In genomic region chr15:62896969-62897486, GRCh38 we compare ENCODE assay signal across 8 cellular contexts.
A peak's percentile ranks its signal among the peaks of the same experiment; 100 is the strongest.
DNase-seq lines count a peak whose midpoint lies in the region; ATAC-seq and TF ChIP-seq lines count a peak whose summit lies in the region.

No MANE protein-coding gene starts in this region.

- peaks cover 68% of the 10 kb centered on the region for H3K4me1 ChIP-seq in cardiac muscle cell (ENCODE audit: low read depth)
- H3K4me1 ChIP-seq in rectal smooth muscle tissue (ENCODE audit: control insufficient read depth, insufficient read depth, low read length): peaks cover 49% of the 10 kb centered on the region
- no peaks in the 10 kb centered on the region for H3K4me1 ChIP-seq in effector memory CD4-positive, alpha-beta T cell (ENCODE audit: control insufficient read depth, insufficient read depth, low read length, poor library complexity, severe bottlenecking)

- ATAC-seq in WTC11 (no peak), GM18909 (IDR thresholded peaks at IDR 0.05; ENCODE audit: poor library complexity, unreplicated experiment) (no peak), T-cell (replicated peaks in 1 of 4) (no peak)

- H3K4me1 Mint-ChIP-seq in WTC11: peaks cover 47% of the 10 kb centered on the region
- no peaks in the 10 kb centered on the region for H3K4me1 Mint-ChIP-seq in activated CD4-positive, alpha-beta T cell treated with anti-CD3 and anti-CD28 coated beads, Interleukin-2, amount 10 ng/mL, durations not matched to agents 24 days and 14 days
- H3K4me1 Mint-ChIP-seq in T-cell: no peaks in the 10 kb centered on the region

- H3K27ac Mint-ChIP-seq in WTC11 (no peak overlapping the region), T-cell (no peak overlapping the region)
- H3K27ac Mint-ChIP-seq in activated CD4-positive, alpha-beta T cell treated with anti-CD3 and anti-CD28 coated beads, Interleukin-2, amount 10 ng/mL, durations not matched to agents 24 days and 14 days: no peak overlapping the region

- peak; percentile 95 for DNase-seq in GM03348 (ENCODE audit: low spot score)
- DNase-seq in WTC11 (ENCODE audit: low spot score): no peak
- DNase-seq in cardiac muscle cell (ENCODE audit: low read depth in 1 of 2, low spot score in 1 of 2): peak; percentile 50 to 98
- no peak for DNase-seq in effector memory CD4-positive, alpha-beta T cell
- DNase-seq in activated CD4-positive, alpha-beta T cell treated with anti-CD3 and anti-CD28 coated beads, Interleukin-2, amount 10 ng/mL, durations not matched to agents 24 days and 14 days: no peak
- no peak for DNase-seq in T-cell

- H3K9me3 ChIP-seq in cardiac muscle cell (ENCODE audit: low read depth): no peaks in the 10 kb centered on the region
- no peaks in the 10 kb centered on the region for H3K9me3 ChIP-seq in effector memory CD4-positive, alpha-beta T cell (ENCODE audit: control insufficient read depth, low read length)

- no peaks in the 10 kb centered on the region for H3K36me3 ChIP-seq in cardiac muscle cell
- no peaks in the 10 kb centered on the region for H3K36me3 ChIP-seq in rectal smooth muscle tissue (ENCODE audit: control insufficient read depth, insufficient read depth, low read length)
- no peaks in the 10 kb centered on the region for H3K36me3 ChIP-seq in effector memory CD4-positive, alpha-beta T cell (ENCODE audit: control insufficient read depth, insufficient read depth, low read length)

- H3K27me3 Mint-ChIP-seq in WTC11 (ENCODE audit: low read depth): no peaks in the 10 kb centered on the region
- H3K27me3 Mint-ChIP-seq in activated CD4-positive, alpha-beta T cell treated with anti-CD3 and anti-CD28 coated beads, Interleukin-2, amount 10 ng/mL, durations not matched to agents 24 days and 14 days: peaks cover 2% of the 10 kb centered on the region
- H3K27me3 Mint-ChIP-seq in T-cell: peaks cover 15 to 18% of the 10 kb centered on the region in 2 donors

- H3K36me3 Mint-ChIP-seq in WTC11: no peaks in the 10 kb centered on the region
- H3K36me3 Mint-ChIP-seq in activated CD4-positive, alpha-beta T cell treated with anti-CD3 and anti-CD28 coated beads, Interleukin-2, amount 10 ng/mL, durations not matched to agents 24 days and 14 days (ENCODE audit: low read depth): no peaks in the 10 kb centered on the region
- no peaks in the 10 kb centered on the region for H3K36me3 Mint-ChIP-seq in T-cell

- POLR2A ChIA-PET in WTC11 (lab: Charles Lee) (no interaction called here), T-cell (lab: Charles Lee) (no interaction called here)

- no peaks in the 10 kb centered on the region for H3K27me3 ChIP-seq in cardiac muscle cell
- no peaks in the 10 kb centered on the region for H3K27me3 ChIP-seq in rectal smooth muscle tissue (ENCODE audit: control insufficient read depth, insufficient read depth, low read length)
- no peaks in the 10 kb centered on the region for H3K27me3 ChIP-seq in effector memory CD4-positive, alpha-beta T cell (replicated peaks; ENCODE audit: control insufficient read depth, insufficient read depth, low read length, poor library complexity, severe bottlenecking)

- CTCF ChIA-PET in WTC11 (lab: Charles Lee): no interaction called here
- CTCF ChIA-PET in T-cell (lab: Charles Lee): no interaction called here

- TF ChIP-seq CTCF in WTC11 (IDR thresholded peaks at IDR 0.05) (no peak), cardiac muscle cell (IDR thresholded peaks at IDR 0.05; ENCODE audit: low read depth, low read length) (no peak)

- intact Hi-C loops in activated CD4-positive, alpha-beta T cell treated with anti-CD3 and anti-CD28 coated beads, Interleukin-2, amount 10 ng/mL, durations not matched to agents 24 days and 14 days (cut with micrococcal nuclease): no loop called here

- no peak overlapping the region for H3K9ac ChIP-seq in rectal smooth muscle tissue (ENCODE audit: low read length)

- H3K4me3 ChIP-seq in cardiac muscle cell (no peak overlapping the region), rectal smooth muscle tissue (ENCODE audit: low read length) (peak overlapping the region; percentile 20)
- H3K4me3 ChIP-seq in effector memory CD4-positive, alpha-beta T cell (ENCODE audit: insufficient read depth, low read depth, low read length, poor library complexity, severe bottlenecking): no peak overlapping the region

- H3K4me3 Mint-ChIP-seq in WTC11 (no peak overlapping the region), T-cell (no peak overlapping the region)
- no peak overlapping the region for H3K4me3 Mint-ChIP-seq in activated CD4-positive, alpha-beta T cell treated with anti-CD3 and anti-CD28 coated beads, Interleukin-2, amount 10 ng/mL, durations not matched to agents 24 days and 14 days

- H3K9me3 Mint-ChIP-seq in WTC11: no peaks in the 10 kb centered on the region
- H3K9me3 Mint-ChIP-seq in activated CD4-positive, alpha-beta T cell treated with anti-CD3 and anti-CD28 coated beads, Interleukin-2, amount 10 ng/mL, durations not matched to agents 24 days and 14 days: no peaks in the 10 kb centered on the region
- no peaks in the 10 kb centered on the region for H3K9me3 Mint-ChIP-seq in T-cell

- H3K27ac ChIP-seq in cardiac muscle cell (peak overlapping the region; percentile 64), rectal smooth muscle tissue (ENCODE audit: low read depth, low read length) (peak overlapping the region; percentile 96)
- no peak overlapping the region for H3K27ac ChIP-seq in effector memory CD4-positive, alpha-beta T cell (ENCODE audit: insufficient read depth, low read length, poor library complexity, severe bottlenecking)

TF ChIP-seq in WTC11, 78 proteins besides CTCF, POLR2A, EP300 and RAD21:
- TF ChIP-seq GABPB1 (CRISPR knock-in tag; IDR thresholded peaks at IDR 0.05) (0 out of 2 replicates have a peak, but pooled peaks have one; percentile 11), E2F1 (CRISPR knock-in tag; IDR thresholded peaks at IDR 0.05) (no peak)

Comparison
In these comparisons a context has a peak if more than half of its experiments do, and no peak if none do; other contexts are left out.
1. DNase-seq: peak in GM03348 (single experiment) and cardiac muscle cell (2 of 2); none in WTC11 (single experiment), effector memory CD4-positive, alpha-beta T cell (0 of 3), activated CD4-positive, alpha-beta T cell treated with anti-CD3 and anti-CD28 coated beads, Interleukin-2, amount 10 ng/mL, durations not matched to agents 24 days and 14 days (single experiment) and T-cell (0 of 34).